ENCODE assay signal across 8 cellular contexts in genomic region chr17:27332485-27333409, GRCh38. TPM values are rescaled to one million over a fixed set of nuclear protein-coding genes. Genes with fewer than 3 reads are reported as not detected.
A peak's percentile ranks its signal among the peaks of the same experiment; 100 is the strongest.
DNase-seq lines count a peak whose midpoint lies in the region; TF ChIP-seq lines count a peak whose summit lies in the region.

No MANE protein-coding gene starts in this region.

- DNase-seq in ELR (ENCODE audit: low read depth) (peak; percentile 99), H4 (ENCODE audit: low spot score) (peak; percentile 97), LoVo (ENCODE audit: low spot score) (peak; percentile 99), SHP77 treated with DMSO at 0.1 percent for 48 hours (lab: John Stamatoyannopoulos, UW) (peak; percentile 87), activated gamma-delta T cell treated with Interleukin-2 at 50 U/mL for 16 hours (peak; percentile 91), foreskin fibroblast (peak; percentile 98 to 99), stromal cell of bone marrow (ENCODE audit: low read depth) (peak; percentile 92)

- no peaks in the 10 kb centered on the region for H3K27me3 ChIP-seq in neuron (ENCODE audit: insufficient read depth, low read length)

- H2AFZ ChIP-seq in neuron (ENCODE audit: low read depth, low read length) = peak overlapping the region; percentile 64

- peak; percentile 77 for TF ChIP-seq CTCF in foreskin fibroblast (IDR thresholded peaks at IDR 0.05; ENCODE audit: low read depth, low read length)

- no peaks in the 10 kb centered on the region for H3K9me3 ChIP-seq in neuron (ENCODE audit: low read length)

- no peaks in the 10 kb centered on the region for H3K36me3 ChIP-seq in neuron (ENCODE audit: insufficient read depth, low read length)

- H3K4me3 ChIP-seq in foreskin fibroblast (ENCODE audit: low read depth in 1 of 2, low read length in 2 of 2) (peak overlapping the region; percentile 47 to 62), neuron (ENCODE audit: low read length) (peak overlapping the region; percentile 49)

- H3K4me1 ChIP-seq in neuron (ENCODE audit: insufficient read depth, low read length) = peaks cover 16% of the 10 kb centered on the region

RNA-seq across cellular contexts. Expression of gene WSB1, which starts 38.8 kb away (rescaled TPM):
- 31.3 and 47.7 TPM in 2 replicates for total RNA-seq in H4 (2014; rRNA removed; shearing (Covaris generic))

Comparison
In these comparisons a context has a peak if more than half of its experiments do, and no peak if none do; other contexts are left out.
1. Peak in every context shown above with its lines: DNase-seq and H3K4me3 ChIP-seq.